Comparison of ENCODE assay signal across 14 cellular contexts in genomic region chr11:20438637-20439036, GRCh38. TPM values are rescaled to one million over a fixed set of nuclear protein-coding genes. Genes with fewer than 3 reads are reported as not detected.
DNase-seq lines count a peak whose midpoint lies in the region; ATAC-seq and TF ChIP-seq lines count a peak whose summit lies in the region.
"Had no signal": no experiment of that assay in that cellular context is flagged by ENCODE, and none has a peak within 500 bp of the region (broad histone marks: within the 10 kb centered on the region; RNA-seq: fewer than 3 reads in every experiment).

No MANE protein-coding gene starts in this region.

- no peak for TF ChIP-seq CTCF in right atrium auricular region (IDR thresholded peaks at IDR 0.05)
- peak; percentile 28 for TF ChIP-seq CTCF in endothelial cell (IDR thresholded peaks at IDR 0.05; ENCODE audit: unreplicated experiment)

- DNase-seq in right cardiac atrium = peak in 2 of 3 donors; percentile 15 to 21
- no peak for DNase-seq in right atrium auricular region (ENCODE audit: low spot score)
- DNase-seq in T-helper 17 cell = no peak
- no peak for DNase-seq in endothelial cell (ENCODE audit: low spot score)
- no peak for DNase-seq in NCI-H446 treated with DMSO at 0.1 percent for 48 hours (lab: John Stamatoyannopoulos, UW)
- DNase-seq in NCI-H510A (lab: John Stamatoyannopoulos, UW) = no peak
- DNase-seq in NCI-H2081 treated with DMSO at 0.1 percent for 48 hours (lab: John Stamatoyannopoulos, UW) = no peak
- DNase-seq: Calu3; CD8-positive, alpha-beta T cell; DMS79 treated with DMSO at 0.1 percent for 48 hours; GF-D8 had no signal

- H3K27ac Mint-ChIP-seq in T-helper 17 cell (peak overlapping the region; percentile 34), endothelial cell (ENCODE audit: unreplicated experiment) (no peak overlapping the region)
- H3K27ac Mint-ChIP-seq: B cell; CD8-positive, alpha-beta T cell had no signal

- intact Hi-C loops in right cardiac atrium (cut with DNase I) = no loop called here

- no peak overlapping the region for H3K4me3 ChIP-seq in right cardiac atrium (ENCODE audit: low read length)
- no peak overlapping the region for H3K4me3 ChIP-seq in right atrium auricular region
- H3K4me3 ChIP-seq: BLaER1 treated with 17β-estradiol and CSF1 and Interleukin-3, amounts not matched to agents 10 nM and 100 nM; HAP-1 had no signal

- H3K4me3 Mint-ChIP-seq in T-helper 17 cell (no peak overlapping the region), endothelial cell (ENCODE audit: unreplicated experiment) (no peak overlapping the region)
- H3K4me3 Mint-ChIP-seq: B cell; CD8-positive, alpha-beta T cell had no signal

- no peaks in the 10 kb centered on the region for H3K9me3 ChIP-seq in right cardiac atrium (ENCODE audit: control insufficient read depth, low read length)
- H3K9me3 ChIP-seq in right atrium auricular region = no peaks in the 10 kb centered on the region
- H3K9me3 ChIP-seq in T-helper 17 cell (ENCODE audit: control insufficient read depth, low read length, poor library complexity, severe bottlenecking) = no peaks in the 10 kb centered on the region
- H3K9me3 ChIP-seq: BLaER1 treated with 17β-estradiol and CSF1 and Interleukin-3, amounts not matched to agents 10 nM and 100 nM; HAP-1 had no signal

- H3K27ac ChIP-seq in right cardiac atrium (ENCODE audit: low read length) = no peak overlapping the region
- H3K27ac ChIP-seq in right atrium auricular region = no peak overlapping the region
- H3K27ac ChIP-seq: BLaER1 treated with 17β-estradiol and CSF1 and Interleukin-3, amounts not matched to agents 10 nM and 100 nM had no signal

- 93% methylated on average over 2 of the region's 2 CpGs for WGBS in right cardiac atrium

- H3K27me3 Mint-ChIP-seq in T-helper 17 cell (no peaks in the 10 kb centered on the region), endothelial cell (ENCODE audit: unreplicated experiment) (no peaks in the 10 kb centered on the region)
- H3K27me3 Mint-ChIP-seq: B cell had no signal

- peaks cover 11% of the 10 kb centered on the region for H3K36me3 ChIP-seq in right atrium auricular region
- H3K36me3 ChIP-seq: HAP-1 had no signal

- H3K36me3 Mint-ChIP-seq in T-helper 17 cell (ENCODE audit: low read depth) = peaks cover 10% of the 10 kb centered on the region
- no peaks in the 10 kb centered on the region for H3K36me3 Mint-ChIP-seq in endothelial cell (ENCODE audit: low read depth, unreplicated experiment)

- no peaks in the 10 kb centered on the region for H3K4me1 ChIP-seq in right cardiac atrium (ENCODE audit: control insufficient read depth, insufficient read depth, low read length)
- no peaks in the 10 kb centered on the region for H3K4me1 ChIP-seq in right atrium auricular region
- H3K4me1 ChIP-seq: BLaER1 treated with 17β-estradiol and CSF1 and Interleukin-3, amounts not matched to agents 10 nM and 100 nM; HAP-1 had no signal

- H3K9me3 Mint-ChIP-seq in endothelial cell (ENCODE audit: unreplicated experiment) = no peaks in the 10 kb centered on the region
- H3K9me3 Mint-ChIP-seq: CD8-positive, alpha-beta T cell had no signal

- H3K27me3 ChIP-seq in right cardiac atrium (ENCODE audit: control insufficient read depth, insufficient read depth) = no peaks in the 10 kb centered on the region
- no peaks in the 10 kb centered on the region for H3K27me3 ChIP-seq in right atrium auricular region
- H3K27me3 ChIP-seq: BLaER1 treated with 17β-estradiol and CSF1 and Interleukin-3, amounts not matched to agents 10 nM and 100 nM had no signal

- peaks cover 16% of the 10 kb centered on the region for H3K4me1 Mint-ChIP-seq in T-helper 17 cell
- H3K4me1 Mint-ChIP-seq in endothelial cell (ENCODE audit: unreplicated experiment) = no peaks in the 10 kb centered on the region
- H3K4me1 Mint-ChIP-seq: B cell had no signal

- ATAC-seq in right cardiac atrium = peak in 1 of 2 donors; percentile 11
- no peak for ATAC-seq in T-helper 17 cell
- ATAC-seq: CD8-positive, alpha-beta T cell had no signal

RNA-seq across cellular contexts. Expression of gene PRMT3, which starts 51.1 kb away (rescaled TPM):
- total RNA-seq in right cardiac atrium (10 to 100 TPM; 12.3 to 16.3 (median 13.3) TPM), right atrium auricular region (10 to 100 TPM in 1 of 2 donors, 1 to 10 TPM in 1; 7.9 to 11.9 TPM), T-helper 17 cell (10 to 100 TPM; 10.1 to 12.2 TPM), endothelial cell (ENCODE audit: unreplicated experiment) (5.4 TPM)
- polyA plus RNA-seq in right cardiac atrium = 9.8 TPM

Comparison
In these comparisons a context has a peak if more than half of its experiments do, and no peak if none do; other contexts are left out.
1. DNase-seq: peak in right cardiac atrium (2 of 3); none in right atrium auricular region (single experiment), T-helper 17 cell (0 of 3), endothelial cell (single experiment), NCI-H446 treated with DMSO at 0.1 percent for 48 hours (single experiment), NCI-H510A (single experiment) and NCI-H2081 treated with DMSO at 0.1 percent for 48 hours (single experiment).